Comparison of ENCODE assay signal across 14 cellular contexts in genomic region chr10:126921974-126922525, GRCh38. TPM values are rescaled to one million over a fixed set of nuclear protein-coding genes. Genes with fewer than 3 reads are reported as not detected.
DNase-seq lines count a peak whose midpoint lies in the region; ATAC-seq and TF ChIP-seq lines count a peak whose summit lies in the region.
"Had no signal": no experiment of that assay in that cellular context is flagged by ENCODE, and none has a peak within 500 bp of the region (broad histone marks: within the 10 kb centered on the region; RNA-seq: fewer than 3 reads in every experiment).

No MANE protein-coding gene starts in this region.

- peak; percentile 46 for ATAC-seq in sciatic nerve
- ATAC-seq: activated CD8-positive, alpha-beta memory T cell treated with anti-CD3 and anti-CD28 coated beads, Interleukin-2, amount 10 ng/mL, durations not matched to agents 7 days and 5 days had no signal

- H3K4me3 ChIP-seq in fibroblast of lung (replicated peaks in 1 of 4; ENCODE audit: control extremely low read depth in 1 of 4, insufficient read depth in 1 of 4, low read depth in 3 of 4, low read length in 4 of 4) (no peak overlapping the region), WERI-Rb-1 (ENCODE audit: low read depth, low read length) (no peak overlapping the region)
- H3K4me3 ChIP-seq: colonic mucosa had no signal

- H2AFZ ChIP-seq in fibroblast of lung (ENCODE audit: low read length): no peak overlapping the region
- H2AFZ ChIP-seq: parathyroid adenoma had no signal

- peaks cover 38% of the 10 kb centered on the region for H3K79me2 ChIP-seq in fibroblast of lung (ENCODE audit: control insufficient read depth, insufficient read depth, low read length)

- H3K27me3 ChIP-seq in fibroblast of lung (ENCODE audit: control insufficient read depth, insufficient read depth, low read length): no peaks in the 10 kb centered on the region
- no peaks in the 10 kb centered on the region for H3K27me3 ChIP-seq in WERI-Rb-1 (ENCODE audit: insufficient read depth, low read depth, severe bottlenecking)
- H3K27me3 ChIP-seq: colonic mucosa had no signal

- H3K4me1 ChIP-seq in fibroblast of lung (ENCODE audit: control insufficient read depth, extremely low read depth, insufficient read depth, low read length): no peaks in the 10 kb centered on the region
- H3K4me1 ChIP-seq: colonic mucosa, parathyroid adenoma had no signal

- peaks cover 2% of the 10 kb centered on the region for H3K36me3 ChIP-seq in fibroblast of lung (ENCODE audit: control insufficient read depth, insufficient read depth, low read length)
- no peaks in the 10 kb centered on the region for H3K36me3 ChIP-seq in WERI-Rb-1
- H3K36me3 ChIP-seq: colonic mucosa had no signal

- H4K20me1 ChIP-seq in fibroblast of lung (ENCODE audit: control insufficient read depth, extremely low read depth, insufficient read depth, low read length): no peaks in the 10 kb centered on the region

- CTCF ChIA-PET in RWPE1 (lab: Yijun Ruan, JAX): no interaction called here

- POLR2A ChIA-PET in RWPE1 (lab: Yijun Ruan, JAX; ENCODE audit: low non-redundant PET): no interaction called here

- TF ChIP-seq CTCF in RWPE1 (conservative IDR thresholded peaks at IDR 0.05; ENCODE audit: low read depth): no peak
- TF ChIP-seq CTCF in fibroblast of lung (conservative IDR thresholded peaks at IDR 0.05 in 1 of 2, IDR thresholded peaks at IDR 0.05 in 1 of 2; ENCODE audit: low read depth in 1 of 2, low read length in 2 of 2): no peak
- no peak for TF ChIP-seq CTCF in WERI-Rb-1 (IDR thresholded peaks at IDR 0.05; ENCODE audit: low read depth, low read length)

- H3K9me3 ChIP-seq in fibroblast of lung (ENCODE audit: control insufficient read depth, insufficient read depth, low read depth, low read length) (no peaks in the 10 kb centered on the region), WERI-Rb-1 (ENCODE audit: severe bottlenecking) (no peaks in the 10 kb centered on the region)
- H3K9me3 ChIP-seq: colonic mucosa had no signal

- peak; percentile 10 for DNase-seq in DMS53 (lab: John Stamatoyannopoulos, UW)
- no peak for DNase-seq in DMS53 treated with DMSO at 0.1 percent for 48 hours (lab: John Stamatoyannopoulos, UW; ENCODE audit: unreplicated experiment)
- DNase-seq in RWPE1 (ENCODE audit: low spot score): no peak
- peak; percentile 64 to 91 for DNase-seq in fibroblast of lung (ENCODE audit: low read depth in 2 of 2)
- DNase-seq in sciatic nerve (ENCODE audit: low spot score): no peak
- DNase-seq in WERI-Rb-1: no peak
- DNase-seq in germinal center (ENCODE audit: low spot score): no peak
- no peak for DNase-seq in NK-92 treated with Interleukin-12 subunit alpha and Interleukin-12 subunit beta, amount 100 ng/mL, for 24 hours (lab: John Stamatoyannopoulos, UW)
- DNase-seq: activated CD8-positive, alpha-beta memory T cell treated with anti-CD3 and anti-CD28 coated beads, Interleukin-2, amount 10 ng/mL, durations not matched to agents 7 days and 5 days; activated naive CD4-positive, alpha-beta T cell treated with anti-CD3 and anti-CD28 coated beads, Interleukin-2, amount 10 ng/mL, durations not matched to agents 7 days and 5 days; colonic mucosa; foreskin melanocyte had no signal

- no peak overlapping the region for H3K9ac ChIP-seq in fibroblast of lung (ENCODE audit: insufficient read depth, low read length)
- H3K9ac ChIP-seq: parathyroid adenoma had no signal

- intact Hi-C loops in sciatic nerve (cut with DNase I): no loop called here

- no peak overlapping the region for H3K4me2 ChIP-seq in fibroblast of lung (ENCODE audit: extremely low read depth, insufficient read depth, low read length)

- peak overlapping the region; percentile 46 for H3K27ac ChIP-seq in RWPE1
- H3K27ac ChIP-seq in fibroblast of lung (ENCODE audit: insufficient read depth, low read length): no peak overlapping the region
- no peak overlapping the region for H3K27ac ChIP-seq in WERI-Rb-1
- H3K27ac ChIP-seq: 22Rv1, colonic mucosa, parathyroid adenoma had no signal

RNA-seq across cellular contexts. Expression of gene DOCK1, which starts 16.8 kb away (rescaled TPM):
- total RNA-seq in fibroblast of lung: 74.7 and 91.0 TPM in 2 replicates
- 20.5 and 27.2 TPM in 2 replicates for polyA plus RNA-seq in fibroblast of lung
- 38.7 and 41.6 TPM in 2 replicates for polyA plus RNA-seq in fibroblast of lung (2012)
- polyA minus RNA-seq in fibroblast of lung (ENCODE audit: low replicate concordance): 33.3 and 69.0 TPM in 2 replicates
- 99.7 TPM for total RNA-seq in sciatic nerve

Comparison
In these comparisons a context has a peak if more than half of its experiments do, and no peak if none do; other contexts are left out.
1. DNase-seq: peak in DMS53 (single experiment) and fibroblast of lung (2 of 2); none in DMS53 treated with DMSO at 0.1 percent for 48 hours (single experiment), RWPE1 (single experiment), sciatic nerve (single experiment), WERI-Rb-1 (single experiment), germinal center (single experiment) and NK-92 treated with Interleukin-12 subunit alpha and Interleukin-12 subunit beta, amount 100 ng/mL, for 24 hours (single experiment).